In genomic region chr3:117135207-117135606, GRCh38 we compare ENCODE assay signal across 22 cellular contexts.
DNase-seq lines count a peak whose midpoint lies in the region; ATAC-seq, FAIRE-seq and TF ChIP-seq lines count a peak whose summit lies in the region.
"Had no signal": no experiment of that assay in that cellular context is flagged by ENCODE, and none has a peak within 500 bp of the region (broad histone marks: within the 10 kb centered on the region; RNA-seq: fewer than 3 reads in every experiment).

No MANE protein-coding gene starts in this region.

- H3K4me1 ChIP-seq in small intestine (ENCODE audit: control insufficient read depth in 2 of 2, insufficient read depth in 1 of 2, low read depth in 1 of 2, low read length in 1 of 2): no peaks in the 10 kb centered on the region
- peaks cover 2% of the 10 kb centered on the region for H3K4me1 ChIP-seq in osteoblast (ENCODE audit: insufficient read depth, low read length)
- H3K4me1 ChIP-seq: BLaER1 had no signal

- H4K20me1 ChIP-seq in osteoblast (ENCODE audit: insufficient read depth, low read length): no peaks in the 10 kb centered on the region
- H4K20me1 ChIP-seq: BLaER1 had no signal

- no peaks in the 10 kb centered on the region for H3K79me2 ChIP-seq in osteoblast (ENCODE audit: insufficient read depth, low read length)

- no peak overlapping the region for H3K4me2 ChIP-seq in osteoblast (ENCODE audit: insufficient read depth, low read length)
- H3K4me2 ChIP-seq: BLaER1 had no signal

- FAIRE-seq in small intestine (lab: Jason Lieb, UNC): no peak
- FAIRE-seq: A204.1, G401.6, GM12891, GM19239 had no signal

- H3K27me3 ChIP-seq in small intestine (ENCODE audit: control insufficient read depth in 2 of 2, insufficient read depth in 2 of 2, low read length in 2 of 2): no peaks in the 10 kb centered on the region
- no peaks in the 10 kb centered on the region for H3K27me3 ChIP-seq in osteoblast (ENCODE audit: insufficient read depth, low read length)
- H3K27me3 ChIP-seq: BE2C, BLaER1 had no signal

- no peaks in the 10 kb centered on the region for H3K36me3 Mint-ChIP-seq in mesothelial cell of epicardium
- no peaks in the 10 kb centered on the region for H3K36me3 Mint-ChIP-seq in activated CD4-positive, alpha-beta T cell treated with anti-CD3 and anti-CD28 coated beads, Interleukin-2, amount 10 ng/mL, durations not matched to agents 7 days and 5 days (ENCODE audit: low read depth)
- H3K36me3 Mint-ChIP-seq: CD14-positive monocyte; CD4-positive, alpha-beta memory T cell; CD4-positive, CD25-positive, alpha-beta regulatory T cell; CD8-positive, alpha-beta memory T cell had no signal

- H3K9me3 ChIP-seq in small intestine (ENCODE audit: control insufficient read depth, low read depth) (no peaks in the 10 kb centered on the region), osteoblast (ENCODE audit: low read depth, low read length) (no peaks in the 10 kb centered on the region)
- H3K9me3 ChIP-seq: BE2C, BLaER1 had no signal

- no peak overlapping the region for H2AFZ ChIP-seq in osteoblast (ENCODE audit: low read length)

- no peak for TF ChIP-seq CTCF in VCaP (conservative IDR thresholded peaks at IDR 0.05)
- no peak for TF ChIP-seq CTCF in mesothelial cell of epicardium (IDR thresholded peaks at IDR 0.05; ENCODE audit: unreplicated experiment)
- TF ChIP-seq CTCF in osteoblast (IDR thresholded peaks at IDR 0.05; ENCODE audit: extremely low read depth, low read depth, low read length): no peak

- no peak overlapping the region for H3K4me3 Mint-ChIP-seq in mesothelial cell of epicardium
- H3K4me3 Mint-ChIP-seq in activated CD4-positive, alpha-beta T cell treated with anti-CD3 and anti-CD28 coated beads, Interleukin-2, amount 10 ng/mL, durations not matched to agents 7 days and 5 days: no peak overlapping the region
- H3K4me3 Mint-ChIP-seq: CD14-positive monocyte; CD4-positive, alpha-beta memory T cell; CD4-positive, CD25-positive, alpha-beta regulatory T cell; CD8-positive, alpha-beta memory T cell had no signal

- no peak overlapping the region for H3K4me3 ChIP-seq in small intestine (ENCODE audit: low read depth in 1 of 2, low read length in 2 of 2)
- no peak overlapping the region for H3K4me3 ChIP-seq in osteoblast (ENCODE audit: insufficient read depth, low read length)
- H3K4me3 ChIP-seq: BLaER1 had no signal

- peaks cover 5% of the 10 kb centered on the region for H3K9me3 Mint-ChIP-seq in mesothelial cell of epicardium
- no peaks in the 10 kb centered on the region for H3K9me3 Mint-ChIP-seq in activated CD4-positive, alpha-beta T cell treated with anti-CD3 and anti-CD28 coated beads, Interleukin-2, amount 10 ng/mL, durations not matched to agents 7 days and 5 days

- POLR2A ChIA-PET in activated CD4-positive, alpha-beta T cell treated with anti-CD3 and anti-CD28 coated beads, Interleukin-2, amount 10 ng/mL, durations not matched to agents 7 days and 5 days (lab: Charles Lee): no interaction called here

- CTCF ChIA-PET in activated CD4-positive, alpha-beta T cell treated with anti-CD3 and anti-CD28 coated beads, Interleukin-2, amount 10 ng/mL, durations not matched to agents 7 days and 5 days (lab: Charles Lee): no interaction called here

- H3K27me3 Mint-ChIP-seq in mesothelial cell of epicardium (ENCODE audit: low read depth): no peaks in the 10 kb centered on the region
- no peaks in the 10 kb centered on the region for H3K27me3 Mint-ChIP-seq in activated CD4-positive, alpha-beta T cell treated with anti-CD3 and anti-CD28 coated beads, Interleukin-2, amount 10 ng/mL, durations not matched to agents 7 days and 5 days
- H3K27me3 Mint-ChIP-seq: CD4-positive, alpha-beta memory T cell; CD4-positive, CD25-positive, alpha-beta regulatory T cell had no signal

- peak; percentile 92 for ATAC-seq in left lobe of liver

- peak overlapping the region; percentile 25 for H3K27ac Mint-ChIP-seq in mesothelial cell of epicardium
- no peak overlapping the region for H3K27ac Mint-ChIP-seq in activated CD4-positive, alpha-beta T cell treated with anti-CD3 and anti-CD28 coated beads, Interleukin-2, amount 10 ng/mL, durations not matched to agents 7 days and 5 days
- H3K27ac Mint-ChIP-seq: CD14-positive monocyte; CD4-positive, alpha-beta memory T cell; CD4-positive, CD25-positive, alpha-beta regulatory T cell; CD8-positive, alpha-beta memory T cell had no signal

- H3K4me1 Mint-ChIP-seq in mesothelial cell of epicardium: peaks cover 54% of the 10 kb centered on the region
- H3K4me1 Mint-ChIP-seq in activated CD4-positive, alpha-beta T cell treated with anti-CD3 and anti-CD28 coated beads, Interleukin-2, amount 10 ng/mL, durations not matched to agents 7 days and 5 days: no peaks in the 10 kb centered on the region
- H3K4me1 Mint-ChIP-seq: CD4-positive, alpha-beta memory T cell; CD4-positive, CD25-positive, alpha-beta regulatory T cell; CD8-positive, alpha-beta memory T cell had no signal

- no peaks in the 10 kb centered on the region for H3K36me3 ChIP-seq in small intestine (ENCODE audit: control insufficient read depth in 2 of 2, insufficient read depth in 2 of 2, low read length in 2 of 2)
- H3K36me3 ChIP-seq in osteoblast (ENCODE audit: insufficient read depth, low read length): no peaks in the 10 kb centered on the region
- H3K36me3 ChIP-seq: BE2C, BLaER1 had no signal

- H3K27ac ChIP-seq in VCaP: peak overlapping the region; percentile 22; the same call in 1 of the 2 replicates
- H3K27ac ChIP-seq in small intestine (ENCODE audit: low read depth in 1 of 2, low read length in 1 of 2): no peak overlapping the region
- H3K27ac ChIP-seq in osteoblast (ENCODE audit: low read depth, low read length): no peak overlapping the region
- H3K27ac ChIP-seq: BLaER1 had no signal

- DNase-seq in left lobe of liver (ENCODE audit: low spot score) (no peak), mesothelial cell of epicardium (ENCODE audit: low spot score in 2 of 2, unreplicated experiment in 2 of 2) (no peak), small intestine (peak; percentile 63), osteoblast (ENCODE audit: insufficient read length, low spot score, missing footprints) (no peak)
- DNase-seq in stimulated activated CD8-positive, alpha-beta memory T cell treated with anti-CD3 and anti-CD28 coated beads, Interleukin-4, amount 100 ng/mL, for 48 hours: no peak
- DNase-seq in activated CD4-positive, alpha-beta T cell treated with anti-CD3 and anti-CD28 coated beads, Interleukin-2, amount 10 ng/mL, durations not matched to agents 7 days and 5 days: no peak
- DNase-seq: 8988T; ACHN; BE2C; C1 segment of cervical spinal cord; CD4-positive, alpha-beta memory T cell; CD4-positive, CD25-positive, alpha-beta regulatory T cell; CD8-positive, alpha-beta memory T cell; COR-L47; GF-D8 had no signal
